20 cellular contexts compared by ENCODE assay signal in the genomic region with DNA sequence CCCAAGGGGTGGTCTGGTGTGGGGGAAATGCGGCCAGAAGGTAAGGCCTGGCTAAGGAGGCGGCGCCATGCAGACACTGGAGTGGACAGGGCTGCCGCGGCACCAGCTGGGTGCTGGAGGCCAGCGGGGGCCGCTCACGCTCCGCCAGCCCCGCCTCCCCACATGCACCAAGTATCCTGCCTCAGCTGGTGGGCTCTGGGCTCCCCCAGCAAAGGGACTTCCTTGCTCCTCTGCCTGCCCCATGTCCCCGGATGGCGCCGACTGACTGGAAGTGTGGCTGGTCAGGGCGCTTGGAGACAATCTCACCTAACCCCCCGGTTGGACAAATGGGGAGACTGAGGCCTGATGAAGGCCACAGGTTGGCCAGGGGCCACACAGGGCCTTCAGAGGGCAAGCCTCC.
"Had no signal": no experiment of that assay in that cellular context is flagged by ENCODE, and none has a peak within 500 bp of the region (broad histone marks: within the 10 kb centered on the region; RNA-seq: fewer than 3 reads in every experiment).

No MANE protein-coding gene starts in this region.

- H3K27me3 ChIP-seq: body of pancreas, cardiac muscle cell, neural progenitor cell, spleen, thyroid gland, upper lobe of right lung had no signal

- H3K9me3 ChIP-seq: body of pancreas, spleen, thyroid gland, upper lobe of right lung had no signal

- H3K27ac ChIP-seq: body of pancreas, cardiac muscle cell, neural progenitor cell, spleen, thyroid gland, upper lobe of right lung had no signal

- DNase-seq: activated CD4-positive, alpha-beta memory T cell treated with anti-CD3 and anti-CD28 coated beads for 36 hours; activated CD4-positive, alpha-beta T cell treated with anti-CD3 and anti-CD28 coated beads for 48 hours; activated CD4-positive, CD25-positive, alpha-beta regulatory T cell; activated gamma-delta T cell; activated naive CD4-positive, alpha-beta T cell treated with anti-CD3 and anti-CD28 coated beads, Interleukin-2, amount 50 U/mL, for 16 hours; activated naive CD8-positive, alpha-beta T cell treated with anti-CD3 and anti-CD28 coated beads, Interleukin-2, amount 50 U/mL, for 24 hours; body of pancreas; effector CD8-positive, alpha-beta T cell; erythroblast; foreskin fibroblast; kidney; naive thymus-derived CD8-positive, alpha-beta T cell; spleen; stimulated activated CD4-positive, alpha-beta T cell treated with anti-CD3 and anti-CD28 coated beads, Interleukin-4, amount 100 ng/mL, for 24 hours; stimulated activated naive CD4-positive, alpha-beta T cell treated with Interleukin-2 at 50 U/mL for 16 hours; T1000; thyroid gland; upper lobe of right lung had no signal

- H3K4me1 ChIP-seq: body of pancreas, neural progenitor cell, spleen, thyroid gland, upper lobe of right lung had no signal

- H3K4me3 ChIP-seq: body of pancreas, cardiac muscle cell, neural progenitor cell, spleen, thyroid gland, upper lobe of right lung had no signal

- H3K36me3 ChIP-seq: neural progenitor cell had no signal

- ATAC-seq: activated naive CD8-positive, alpha-beta T cell treated with anti-CD3 and anti-CD28 coated beads, Interleukin-2, amount 50 U/mL, for 24 hours; body of pancreas; naive thymus-derived CD8-positive, alpha-beta T cell; upper lobe of right lung had no signal
